ENCODE assay signal across 14 cellular contexts in genomic region chr10:486668-487067, GRCh38.
A peak's percentile ranks its signal among the peaks of the same experiment; 100 is the strongest.
DNase-seq lines count a peak whose midpoint lies in the region; ATAC-seq and TF ChIP-seq lines count a peak whose summit lies in the region.
"Had no signal": no experiment of that assay in that cellular context is flagged by ENCODE, and none has a peak within 500 bp of the region (broad histone marks: within the 10 kb centered on the region; RNA-seq: fewer than 3 reads in every experiment).

No MANE protein-coding gene starts in this region.

- H3K27ac Mint-ChIP-seq in CD4-positive, alpha-beta T cell, result peak overlapping the region; percentile 93
- H3K27ac Mint-ChIP-seq in naive thymus-derived CD4-positive, alpha-beta T cell, result peak overlapping the region; percentile 87 to 99 (median 94)
- H3K27ac Mint-ChIP-seq: activated naive CD8-positive, alpha-beta T cell; B cell; IgD-negative memory B cell had no signal

- no peak for ATAC-seq in CD4-positive, alpha-beta T cell (ENCODE audit: poor library complexity)
- ATAC-seq in naive thymus-derived CD4-positive, alpha-beta T cell, result no peak
- ATAC-seq in HG03520 (IDR thresholded peaks at IDR 0.05; ENCODE audit: unreplicated experiment), result no peak

- H3K9ac ChIP-seq in BLaER1, result no peak overlapping the region

- no peaks in the 10 kb centered on the region for H3K27me3 Mint-ChIP-seq in CD4-positive, alpha-beta T cell
- H3K27me3 Mint-ChIP-seq in naive thymus-derived CD4-positive, alpha-beta T cell, result peaks cover 0 to 4% (median 0%) of the 10 kb centered on the region in 5 donors
- H3K27me3 Mint-ChIP-seq: activated naive CD8-positive, alpha-beta T cell; IgD-negative memory B cell had no signal

- H3K27ac ChIP-seq in BLaER1 (no peak overlapping the region), caudate nucleus (ENCODE audit: low read depth, low read length) (peak overlapping the region; percentile 3)
- H3K27ac ChIP-seq in CD4-positive, alpha-beta T cell (ENCODE audit: low read depth, low read length), result no peak overlapping the region
- peak overlapping the region; percentile 76 for H3K27ac ChIP-seq in naive thymus-derived CD4-positive, alpha-beta T cell (ENCODE audit: low read depth, low read length)
- H3K27ac ChIP-seq: SJSA1 had no signal

- in situ Hi-C loops in GM13976 (cut with MboI; ENCODE audit: low sequenced_read_pairs, unreplicated experiment), result no loop called here

- POLR2A ChIA-PET in CD4-positive, alpha-beta T cell (lab: Charles Lee), result no interaction called here
- POLR2A ChIA-PET in naive thymus-derived CD4-positive, alpha-beta T cell (lab: Charles Lee), result interaction anchor here (0.7 to 1.6 kb wide), 6 partner anchors 10 to 37 kb away, joined by 3 to 7 read pairs (median 4); no protein-coding TSS in a partner anchor

- H3K4me1 ChIP-seq in BLaER1, result peaks cover 65% of the 10 kb centered on the region
- H3K4me1 ChIP-seq in naive thymus-derived CD4-positive, alpha-beta T cell (ENCODE audit: control insufficient read depth in 2 of 2, insufficient read depth in 2 of 2, low read length in 2 of 2), result no peaks in the 10 kb centered on the region

- CTCF ChIA-PET in CD4-positive, alpha-beta T cell (lab: Charles Lee), result no interaction called here
- CTCF ChIA-PET in naive thymus-derived CD4-positive, alpha-beta T cell (lab: Charles Lee), result no interaction called here

- H3K4me3 ChIP-seq in BLaER1, result no peak overlapping the region
- no peak overlapping the region for H3K4me3 ChIP-seq in naive thymus-derived CD4-positive, alpha-beta T cell (ENCODE audit: low read length)
- H3K4me3 ChIP-seq: SJSA1 had no signal

- H4K20me1 ChIP-seq in BLaER1, result peaks cover 87% of the 10 kb centered on the region

- peaks cover 22% of the 10 kb centered on the region for H3K4me1 Mint-ChIP-seq in CD4-positive, alpha-beta T cell (ENCODE audit: low read depth)
- peaks cover 5 to 25% (median 13%) of the 10 kb centered on the region in 7 donors for H3K4me1 Mint-ChIP-seq in naive thymus-derived CD4-positive, alpha-beta T cell

- no peaks in the 10 kb centered on the region for H3K9me3 Mint-ChIP-seq in CD4-positive, alpha-beta T cell
- H3K9me3 Mint-ChIP-seq in naive thymus-derived CD4-positive, alpha-beta T cell, result peaks cover 0 to 2% (median 0%) of the 10 kb centered on the region in 11 donors
- H3K9me3 Mint-ChIP-seq: IgD-negative memory B cell, nephron had no signal

- 0 out of 2 replicates have a peak, but pooled peaks cover 4% of the 10 kb centered on the region for H3K27me3 ChIP-seq in BLaER1
- no peaks in the 10 kb centered on the region for H3K27me3 ChIP-seq in CD4-positive, alpha-beta T cell (ENCODE audit: control insufficient read depth, insufficient read depth, low read length)
- no peaks in the 10 kb centered on the region for H3K27me3 ChIP-seq in naive thymus-derived CD4-positive, alpha-beta T cell (ENCODE audit: control insufficient read depth in 2 of 2, insufficient read depth in 2 of 2, low read length in 2 of 2)
- H3K27me3 ChIP-seq: SJSA1 had no signal

- intact Hi-C loops in CD4-positive, alpha-beta T cell (cut with DNase I, micrococcal nuclease), result no loop called here
- intact Hi-C loops in naive thymus-derived CD4-positive, alpha-beta T cell (cut with micrococcal nuclease), result loop anchor here in 1 of 2 donors (10.0 kb wide), 1 partner anchor 558 kb away; the partner anchor contains the start of gene IDI1

- H3K9me3 ChIP-seq in BLaER1, result no peaks in the 10 kb centered on the region
- no peaks in the 10 kb centered on the region for H3K9me3 ChIP-seq in CD4-positive, alpha-beta T cell (ENCODE audit: control insufficient read depth, low read length)
- H3K9me3 ChIP-seq in naive thymus-derived CD4-positive, alpha-beta T cell (ENCODE audit: control insufficient read depth in 2 of 3, low read length in 3 of 3), result no peaks in the 10 kb centered on the region
- H3K9me3 ChIP-seq: SJSA1 had no signal

- DNase-seq in CD4-positive, alpha-beta T cell, result no peak
- no peak for DNase-seq in caudate nucleus (lab: John Stamatoyannopoulos, UW)
- peak in 1 of 9 donors; percentile 16 for DNase-seq in naive thymus-derived CD4-positive, alpha-beta T cell
- DNase-seq in GM13976 (ENCODE audit: low spot score), result no peak
- DNase-seq in COLO668 (lab: John Stamatoyannopoulos, UW; ENCODE audit: unreplicated experiment), result no peak
- DNase-seq: activated CD4-positive, alpha-beta T cell treated with anti-CD3 and anti-CD28 coated beads, Interleukin-2, amount 50 U/mL, for 48 hours; effector CD4-positive, alpha-beta T cell had no signal

- peaks cover 32% of the 10 kb centered on the region for H3K36me3 ChIP-seq in BLaER1
- no peaks in the 10 kb centered on the region for H3K36me3 ChIP-seq in naive thymus-derived CD4-positive, alpha-beta T cell (ENCODE audit: control insufficient read depth in 2 of 3, insufficient read depth in 3 of 3, low read length in 3 of 3)

- no peak for TF ChIP-seq CTCF in CD4-positive, alpha-beta T cell (IDR thresholded peaks at IDR 0.05)
- TF ChIP-seq CTCF in GM13976 (IDR thresholded peaks at IDR 0.05; ENCODE audit: borderline replicate concordance, control extremely low read depth, extremely low read depth, insufficient read depth, missing control alignments), result no peak

- H3K4me2 ChIP-seq in BLaER1, result peak overlapping the region; percentile 22

- H3K36me3 Mint-ChIP-seq in CD4-positive, alpha-beta T cell (ENCODE audit: low read depth), result peaks cover 8% of the 10 kb centered on the region
- no peaks in the 10 kb centered on the region for H3K36me3 Mint-ChIP-seq in naive thymus-derived CD4-positive, alpha-beta T cell
- H3K36me3 Mint-ChIP-seq: activated naive CD8-positive, alpha-beta T cell; IgD-negative memory B cell had no signal

- peak overlapping the region; percentile 97 for H3K4me3 Mint-ChIP-seq in CD4-positive, alpha-beta T cell
- H3K4me3 Mint-ChIP-seq in naive thymus-derived CD4-positive, alpha-beta T cell, result peak overlapping the region in 9 of 10 donors; percentile 49 to 95 (median 81)
- H3K4me3 Mint-ChIP-seq: activated naive CD8-positive, alpha-beta T cell; B cell had no signal

Comparison
In these comparisons a context has a peak if more than half of its experiments do, and no peak if none do; other contexts are left out.
1. H3K27ac ChIP-seq: peak in caudate nucleus (single experiment) and naive thymus-derived CD4-positive, alpha-beta T cell (single experiment); none in BLaER1 (single experiment) and CD4-positive, alpha-beta T cell (single experiment).